Comparison of ENCODE assay signal across 9 cellular contexts in the genomic region with DNA sequence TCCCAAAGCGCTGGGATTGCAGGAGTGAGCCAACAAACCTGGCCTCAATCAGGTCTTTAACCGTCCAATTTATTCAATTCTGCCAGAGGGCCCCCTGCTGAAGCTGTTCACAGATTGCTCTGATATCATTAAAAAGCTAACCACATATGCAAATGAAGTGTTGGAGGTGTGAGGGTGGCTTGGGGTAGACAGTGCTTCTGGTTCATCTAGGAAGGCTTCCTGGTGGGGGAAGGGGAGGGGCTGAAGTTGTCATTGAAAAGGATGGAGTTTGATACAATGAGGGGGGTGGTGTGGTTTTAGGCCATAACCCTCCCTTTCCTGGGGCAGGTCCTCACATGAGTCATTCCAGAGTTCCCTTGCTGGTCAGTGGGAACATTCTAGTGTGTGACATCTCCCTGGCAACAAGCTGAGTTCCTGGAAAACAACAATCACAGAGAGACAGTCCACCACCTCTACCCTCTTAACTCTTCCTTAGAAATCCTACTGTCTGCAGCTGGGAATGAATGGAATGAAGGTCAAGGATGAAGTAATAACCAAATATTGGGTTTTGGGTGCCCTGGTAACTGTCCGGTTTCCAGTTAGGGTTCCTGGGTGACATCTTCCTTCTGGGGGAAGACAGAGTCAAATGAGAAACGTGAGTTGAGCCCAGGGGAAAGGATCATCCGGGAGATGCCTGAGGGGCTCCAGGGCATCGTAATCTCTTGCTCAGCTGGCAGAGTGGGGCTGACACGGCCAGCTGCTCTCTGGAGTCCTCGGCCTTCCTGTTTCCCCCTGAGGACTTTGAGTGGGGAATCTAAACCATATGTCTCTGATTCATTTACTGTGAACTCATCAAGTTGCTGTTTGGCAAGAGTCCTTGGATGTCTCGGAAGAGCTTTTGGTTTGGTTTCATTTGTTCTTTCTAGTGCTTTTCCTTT. TPM values are rescaled to one million over a fixed set of nuclear protein-coding genes. Genes with fewer than 3 reads are reported as not detected.
DNase-seq lines count a peak whose midpoint lies in the region; ATAC-seq and TF ChIP-seq lines count a peak whose summit lies in the region.
"Had no signal": no experiment of that assay in that cellular context is flagged by ENCODE, and none has a peak within 500 bp of the region (broad histone marks: within the 10 kb centered on the region; RNA-seq: fewer than 3 reads in every experiment).

No MANE protein-coding gene starts in this region.

- WGBS in lung, 2 donors, result 55 to 67% methylated on average over 9 of the region's 9 CpGs
- WGBS in thyroid gland, 2 donors, result 41 to 62% methylated on average over 9 of the region's 9 CpGs

- no peaks in the 10 kb centered on the region for H3K27me3 Mint-ChIP-seq in chondrocyte (ENCODE audit: low read depth)
- H3K27me3 Mint-ChIP-seq: B cell had no signal

- H3K9me3 Mint-ChIP-seq in chondrocyte (ENCODE audit: low read depth), result no peaks in the 10 kb centered on the region

- peak overlapping the region; percentile 97 for H3K27ac Mint-ChIP-seq in chondrocyte (ENCODE audit: unreplicated experiment)
- H3K27ac Mint-ChIP-seq: B cell had no signal

- H3K4me1 ChIP-seq in lung (ENCODE audit: control insufficient read depth in 2 of 2, insufficient read depth in 2 of 2, low read length in 2 of 2) (peaks cover 4 to 15% of the 10 kb centered on the region in 2 donors), thyroid gland (peaks cover 0 to 21% of the 10 kb centered on the region in 2 donors)

- H3K4me3 ChIP-seq in lung (no peak overlapping the region), thyroid gland (replicated peaks in 1 of 3) (no peak overlapping the region)

- TF ChIP-seq CTCF in chondrocyte (IDR thresholded peaks at IDR 0.05) (peak; percentile 12), lung (IDR thresholded peaks at IDR 0.05; ENCODE audit: control extremely low read depth, extremely low read depth) (no peak), thyroid gland (IDR thresholded peaks at IDR 0.05) (no peak)

- DNase-seq in NCI-H146 (lab: John Stamatoyannopoulos, UW) (peak; percentile 23), NCI-H146 treated with DMSO at 0.1 percent for 48 hours (lab: John Stamatoyannopoulos, UW; ENCODE audit: unreplicated experiment) (no peak), NCI-H2171 treated with DMSO at 0.1 percent for 48 hours (lab: John Stamatoyannopoulos, UW) (peak; percentile 84), chondrocyte (ENCODE audit: low spot score) (no peak), lung (ENCODE audit: low spot score) (peak; percentile 51), thyroid gland (no peak), SKM-1 treated with dmso at 0.1 percent for 144 hours (lab: John Stamatoyannopoulos, UW; ENCODE audit: unreplicated experiment) (no peak)

- peaks cover 0 to 2% of the 10 kb centered on the region in 2 donors for H3K9me3 ChIP-seq in lung (ENCODE audit: control insufficient read depth in 2 of 2, insufficient read depth in 1 of 2, low read length in 1 of 2)
- no peaks in the 10 kb centered on the region for H3K9me3 ChIP-seq in thyroid gland

- H3K4me1 Mint-ChIP-seq in chondrocyte (ENCODE audit: low read depth), result peaks cover 41% of the 10 kb centered on the region

- H3K27ac ChIP-seq in lung (ENCODE audit: low read depth in 1 of 2, low read length in 1 of 2) (peak overlapping the region; percentile 68 to 94), thyroid gland (peak overlapping the region in 2 of 3 donors; percentile 34 to 70)

- intact Hi-C loops in thyroid gland (cut with DNase I), result loop anchor here (10.0 kb wide), 1 partner anchor 117 kb away; no protein-coding TSS in a partner anchor

- H3K4me3 Mint-ChIP-seq in chondrocyte (ENCODE audit: unreplicated experiment), result peak overlapping the region; percentile 52
- H3K4me3 Mint-ChIP-seq: B cell had no signal

- ATAC-seq in lung (ENCODE audit: insufficient read depth, low FRiP score) (peak; percentile 48), GM18873 (IDR thresholded peaks at IDR 0.05; ENCODE audit: low FRiP score, unreplicated experiment) (no peak)

- H3K27me3 ChIP-seq in lung (ENCODE audit: control insufficient read depth, insufficient read depth) (no peaks in the 10 kb centered on the region), thyroid gland (no peaks in the 10 kb centered on the region)

- no peaks in the 10 kb centered on the region for H3K36me3 Mint-ChIP-seq in chondrocyte (ENCODE audit: low read depth)

- H3K36me3 ChIP-seq in lung (ENCODE audit: control insufficient read depth in 2 of 2, insufficient read depth in 2 of 2, low read length in 2 of 2), result no peaks in the 10 kb centered on the region
- H3K36me3 ChIP-seq in thyroid gland, result no peaks in the 10 kb centered on the region

- TF ChIP-seq POLR2A in thyroid gland (IDR thresholded peaks at IDR 0.05), result no peak

RNA-seq across cellular contexts. Expression of gene BATF3, which starts 32.2 kb away (rescaled TPM):
- total RNA-seq in chondrocyte (0.36 to 3.7 TPM (median 1.7 TPM) in 3 replicates), lung (10 to 100 TPM in 1 of 2 donors, 1 to 10 TPM in 1; 2.4 to 12.0 TPM), thyroid gland (1 to 10 TPM; 1.2 to 1.6 (median 1.2) TPM)
- 10 to 100 TPM in 1 of 2 donors, 1 to 10 TPM in 1; 8.3 to 24.6 TPM for polyA plus RNA-seq in lung

RNA-seq across cellular contexts. Expression of gene ATF3, which starts 58.9 kb away (rescaled TPM):
- total RNA-seq in chondrocyte, result 3.5 to 54.5 TPM (median 50.2 TPM) in 3 replicates
- 10 to 100 TPM; 15.9 to 44.1 TPM for total RNA-seq in lung
- polyA plus RNA-seq in lung, result 10 to 100 TPM; 22.3 to 26.5 TPM
- total RNA-seq in thyroid gland, result 10 to 100 TPM in 3 of 4 donors, 1 to 10 TPM in 1; 9.2 to 21.2 (median 14.7) TPM

Comparison
In these comparisons a context has a peak if more than half of its experiments do, and no peak if none do; other contexts are left out.
1. DNase-seq: peak in NCI-H146 (single experiment), NCI-H2171 treated with DMSO at 0.1 percent for 48 hours (single experiment) and lung (single experiment); none in NCI-H146 treated with DMSO at 0.1 percent for 48 hours (single experiment), chondrocyte (single experiment), thyroid gland (0 of 2) and SKM-1 treated with dmso at 0.1 percent for 144 hours (single experiment).